Comparison of ENCODE assay signal across 34 cellular contexts in the genomic region with DNA sequence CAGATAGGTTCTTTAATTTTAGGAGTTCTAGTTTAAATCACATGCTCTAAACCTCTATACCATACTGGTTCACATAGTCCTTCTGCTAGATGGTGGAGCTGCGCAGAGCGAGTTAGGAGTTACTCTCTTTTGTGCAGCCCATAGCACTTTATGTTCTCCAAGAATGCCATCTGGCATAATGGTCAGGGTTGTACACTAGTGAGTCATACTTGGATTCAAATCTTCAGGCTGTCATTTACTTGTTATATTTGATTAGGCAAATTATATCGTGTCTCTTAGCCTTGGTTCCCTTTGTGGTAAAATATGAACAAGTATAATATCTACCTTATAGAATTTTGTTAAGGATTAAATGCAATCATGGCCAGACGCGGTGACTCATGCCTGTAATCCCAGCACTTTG.
"Had no signal": no experiment of that assay in that cellular context is flagged by ENCODE, and none has a peak within 500 bp of the region (broad histone marks: within the 10 kb centered on the region; RNA-seq: fewer than 3 reads in every experiment).

No MANE protein-coding gene starts in this region.

- H3K9me3 Mint-ChIP-seq: activated B cell treated with CpG ODN at 0.5 μM for 24 hours; activated T-helper 1 cell treated with anti-CD3 and anti-CD28 coated beads, Interleukin-12 subunit alpha, Interleukin-12 subunit beta, Interleukin-2, Interleukin-4 antibody, amounts not matched to agents 30 ng/mL and 10 ng/mL and 1 ng/mL, durations not matched to agents 14 hours and 24 hours and 36 hours had no signal

- H3K27ac Mint-ChIP-seq: activated B cell treated with CpG ODN at 0.5 μM for 24 hours; activated CD4-positive, alpha-beta memory T cell treated with anti-CD3 and anti-CD28 coated beads for 36 hours; activated naive CD4-positive, alpha-beta T cell treated with anti-CD3 and anti-CD28 coated beads for 36 hours; activated naive CD4-positive, alpha-beta T cell treated with anti-CD3 and anti-CD28 coated beads, Interleukin-2, amount 50 U/mL, for 72 hours; activated T-helper 1 cell treated with anti-CD3 and anti-CD28 coated beads, Interleukin-12 subunit alpha, Interleukin-12 subunit beta, Interleukin-2, Interleukin-4 antibody, amounts not matched to agents 30 ng/mL and 10 ng/mL and 1 ng/mL, durations not matched to agents 14 hours and 24 hours and 36 hours had no signal

- H3K4me3 Mint-ChIP-seq: activated B cell treated with CpG ODN at 0.5 μM for 24 hours; activated CD4-positive, alpha-beta memory T cell treated with anti-CD3 and anti-CD28 coated beads for 36 hours; activated naive CD4-positive, alpha-beta T cell treated with anti-CD3 and anti-CD28 coated beads for 36 hours; activated T-cell treated with anti-CD3 and anti-CD28 coated beads, Interleukin-2, amount 50 U/mL, for 4 hours; activated T-helper 1 cell treated with anti-CD3 and anti-CD28 coated beads, Interleukin-12 subunit alpha, Interleukin-12 subunit beta, Interleukin-2, Interleukin-4 antibody, amounts not matched to agents 30 ng/mL and 10 ng/mL and 1 ng/mL, durations not matched to agents 14 hours and 24 hours and 36 hours had no signal

- H3K27me3 ChIP-seq: brain microvascular endothelial cell had no signal

- H3K4me1 Mint-ChIP-seq: activated B cell treated with CpG ODN at 0.5 μM for 24 hours had no signal

- H3K36me3 Mint-ChIP-seq: activated CD4-positive, alpha-beta memory T cell treated with anti-CD3 and anti-CD28 coated beads for 36 hours; activated naive CD4-positive, alpha-beta T cell treated with anti-CD3 and anti-CD28 coated beads, Interleukin-2, amount 50 U/mL, for 72 hours had no signal

- H3K36me3 ChIP-seq: brain microvascular endothelial cell, SJSA1 had no signal

- H3K4me1 ChIP-seq: SJSA1 had no signal

- H3K27ac ChIP-seq: brain microvascular endothelial cell, SJSA1, VCaP had no signal

- H3K9me3 ChIP-seq: SJSA1 had no signal

- H3K27me3 Mint-ChIP-seq: activated B cell treated with CpG ODN at 0.5 μM for 24 hours; activated CD4-positive, alpha-beta memory T cell treated with anti-CD3 and anti-CD28 coated beads for 36 hours had no signal

- DNase-seq: activated B cell treated with CpG ODN at 0.5 μM for 24 hours; activated CD4-positive, alpha-beta memory T cell treated with anti-CD3 and anti-CD28 coated beads for 36 hours; activated CD4-positive, alpha-beta T cell treated with anti-CD3 and anti-CD28 coated beads for 4 hours; activated CD4-positive, alpha-beta T cell treated with anti-CD3 and anti-CD28 coated beads, Interleukin-2, amount 50 U/mL, for 1 hour; activated CD4-positive, CD25-positive, alpha-beta regulatory T cell treated with anti-CD3 and anti-CD28 coated beads, Interleukin-2, amount 50 U/mL, for 72 hours; activated CD8-positive, alpha-beta memory T cell treated with anti-CD3 and anti-CD28 coated beads, Interleukin-2, amount 50 U/mL, for 4 hours; activated gamma-delta T cell treated with Interleukin-2 at 50 U/mL for 16 hours; activated naive CD4-positive, alpha-beta T cell treated with anti-CD3 and anti-CD28 coated beads for 36 hours; activated T-cell treated with anti-CD3 and anti-CD28 coated beads for 4 hours; activated T-cell treated with anti-CD3 and anti-CD28 coated beads, Interleukin-2, amount 50 U/mL, for 4 hours; anterior cingulate cortex; brain microvascular endothelial cell; central memory CD4-positive, alpha-beta T cell; Kasumi-1; KG1; MM.1S; MV-4-11; NCI-H1092 treated with DMSO at 0.1 percent for 48 hours; NCI-H146; NCI-H187; NCI-H2029 treated with DMSO at 0.1 percent for 48 hours; NCI-H2107; NCI-H2171; NCI-H510A treated with DMSO at 0.1 percent for 48 hours; RPMI8226; SHP77 treated with DMSO at 0.1 percent for 48 hours; SW 1271; T-helper 1 cell; T-helper 2 cell; T-helper 9 cell had no signal

- H3K4me3 ChIP-seq: SJSA1 had no signal
